In genomic region chr5:107402881-107403280, GRCh38 we compare ENCODE assay signal across 14 cellular contexts.
A peak's percentile ranks its signal among the peaks of the same experiment; 100 is the strongest.
DNase-seq lines count a peak whose midpoint lies in the region; ATAC-seq, FAIRE-seq and TF ChIP-seq lines count a peak whose summit lies in the region.
"Had no signal": no experiment of that assay in that cellular context is flagged by ENCODE, and none has a peak within 500 bp of the region (broad histone marks: within the 10 kb centered on the region; RNA-seq: fewer than 3 reads in every experiment).

No MANE protein-coding gene starts in this region.

- ATAC-seq in WTC11 (no peak), HG02852 (IDR thresholded peaks at IDR 0.05; ENCODE audit: unreplicated experiment) (no peak)
- ATAC-seq: HepG2 had no signal

- H3K27ac Mint-ChIP-seq in WTC11 = no peak overlapping the region

- H3K9me3 Mint-ChIP-seq in WTC11 = no peaks in the 10 kb centered on the region

- H3K4me3 Mint-ChIP-seq in WTC11 = no peak overlapping the region

- no peak for TF ChIP-seq EP300 in esophagus muscularis mucosa (IDR thresholded peaks at IDR 0.05)

- no peaks in the 10 kb centered on the region for H3K9me1 ChIP-seq in keratinocyte (ENCODE audit: control insufficient read depth, extremely low read depth, insufficient read depth, low read length)

- peaks cover 18% of the 10 kb centered on the region for H3K27me3 Mint-ChIP-seq in WTC11 (ENCODE audit: low read depth)

- no peak for TF ChIP-seq POLR2A in esophagus muscularis mucosa (IDR thresholded peaks at IDR 0.05; ENCODE audit: low read depth)

- DNase-seq in Ammon's horn (ENCODE audit: low spot score) (peak; percentile 8), NCI-H187 (lab: John Stamatoyannopoulos, UW) (peak; percentile 44 to 60), WTC11 (ENCODE audit: low spot score) (peak; percentile 34), keratinocyte (ENCODE audit: low read depth, low spot score) (no peak), esophagus muscularis mucosa (ENCODE audit: extremely low spot score) (no peak), NOMO-1 treated with dmso at 0.1 percent for 144 hours (lab: John Stamatoyannopoulos, UW; ENCODE audit: unreplicated experiment) (no peak)
- no peak for DNase-seq in activated CD8-positive, alpha-beta memory T cell treated with anti-CD3 and anti-CD28 coated beads, Interleukin-2, amount 50 U/mL, for 48 hours
- DNase-seq: activated CD4-positive, alpha-beta T cell treated with anti-CD3 and anti-CD28 coated beads for 48 hours; activated gamma-delta T cell treated with Interleukin-2 at 50 U/mL for 16 hours; NCI-H2029 treated with DMSO at 0.1 percent for 48 hours had no signal

- no peak overlapping the region for H3K9ac ChIP-seq in keratinocyte (ENCODE audit: control insufficient read depth, extremely low read depth, insufficient read depth, low read length)

- H3K36me3 Mint-ChIP-seq in WTC11 = no peaks in the 10 kb centered on the region

- H3K4me3 ChIP-seq in keratinocyte (ENCODE audit: control insufficient read depth in 2 of 3, extremely low read depth in 1 of 3, insufficient read depth in 2 of 3, low read depth in 1 of 3, low read length in 3 of 3) = no peak overlapping the region
- H3K4me3 ChIP-seq in esophagus muscularis mucosa = no peak overlapping the region
- H3K4me3 ChIP-seq: thoracic aorta had no signal

- POLR2A ChIA-PET in WTC11 (lab: Charles Lee) = no interaction called here

- H3K4me2 ChIP-seq in keratinocyte (ENCODE audit: control insufficient read depth, extremely low read depth, insufficient read depth, low read depth, low read length) = peak overlapping the region; percentile 39

- dilution Hi-C loops in keratinocyte (cut with MboI; ENCODE audit: extremely low pct_ligation_motif_present, low sequenced_read_pairs) = no loop called here

- peak; percentile 44 for FAIRE-seq in keratinocyte (lab: Jason Lieb, UNC)
- FAIRE-seq: colon, HepG2 had no signal

- intact Hi-C loops in esophagus muscularis mucosa (cut with DNase I) = no loop called here

- H4K20me1 ChIP-seq in keratinocyte (ENCODE audit: control insufficient read depth, extremely low read depth, insufficient read depth, low read length) = no peaks in the 10 kb centered on the region

- H3K4me1 ChIP-seq in keratinocyte (ENCODE audit: control insufficient read depth, extremely low read depth, insufficient read depth, low read length) (peaks cover 19% of the 10 kb centered on the region), esophagus muscularis mucosa (no peaks in the 10 kb centered on the region)

- peak overlapping the region; percentile 54 for H2AFZ ChIP-seq in keratinocyte (ENCODE audit: control insufficient read depth, low read length)

- H3K27ac ChIP-seq in keratinocyte (ENCODE audit: control insufficient read depth, insufficient read depth, low read length) (no peak overlapping the region), esophagus muscularis mucosa (replicated peaks in 1 of 4) (no peak overlapping the region)
- H3K27ac ChIP-seq: thoracic aorta had no signal

- TF ChIP-seq CTCF in WTC11 (IDR thresholded peaks at IDR 0.05) (no peak), keratinocyte (optimal IDR thresholded peaks at IDR 0.05 in 1 of 3, IDR thresholded peaks at IDR 0.05 in 1 of 3, conservative IDR thresholded peaks at IDR 0.05 in 1 of 3; ENCODE audit: extremely low read depth in 1 of 3, insufficient read depth in 2 of 3, low read length in 3 of 3) (no peak), esophagus muscularis mucosa (IDR thresholded peaks at IDR 0.05) (no peak)

- no peaks in the 10 kb centered on the region for H3K79me2 ChIP-seq in keratinocyte (ENCODE audit: control insufficient read depth, insufficient read depth, low read length)

- H3K27me3 ChIP-seq in keratinocyte (ENCODE audit: control insufficient read depth, extremely low read depth, insufficient read depth, low read length) (no peaks in the 10 kb centered on the region), esophagus muscularis mucosa (no peaks in the 10 kb centered on the region)

- H3K4me1 Mint-ChIP-seq in WTC11 = peaks cover 62% of the 10 kb centered on the region

- H3K36me3 ChIP-seq in keratinocyte (ENCODE audit: control insufficient read depth in 2 of 2, extremely low read depth in 1 of 2, insufficient read depth in 2 of 2, low read length in 2 of 2) (no peaks in the 10 kb centered on the region), esophagus muscularis mucosa (no peaks in the 10 kb centered on the region)
- H3K36me3 ChIP-seq: thoracic aorta had no signal

- H3K9me3 ChIP-seq in keratinocyte (ENCODE audit: control insufficient read depth, low read depth, low read length) (no peaks in the 10 kb centered on the region), esophagus muscularis mucosa (no peaks in the 10 kb centered on the region)
- H3K9me3 ChIP-seq: thoracic aorta had no signal

- CTCF ChIA-PET in WTC11 (lab: Charles Lee) = no interaction called here

- 77% methylated on average over 6 of the region's 7 CpGs for WGBS in esophagus muscularis mucosa

TF ChIP-seq in WTC11, 78 proteins besides CTCF, POLR2A, EP300 and RAD21 (continues in another document):
- TF ChIP-seq IRF1 (CRISPR knock-in tag; IDR thresholded peaks at IDR 0.05) (no peak), JAZF1 (CRISPR knock-in tag; IDR thresholded peaks at IDR 0.05) (no peak), E2F1 (CRISPR knock-in tag; IDR thresholded peaks at IDR 0.05) (no peak), ZBTB21 (CRISPR knock-in tag; IDR thresholded peaks at IDR 0.05; ENCODE audit: borderline replicate concordance) (no peak), MLX (CRISPR knock-in tag; IDR thresholded peaks at IDR 0.05) (no peak), HMGXB4 (CRISPR knock-in tag; IDR thresholded peaks at IDR 0.05) (no peak), ZNF512 (CRISPR knock-in tag; IDR thresholded peaks at IDR 0.05; ENCODE audit: borderline replicate concordance) (no peak), FOXP4 (CRISPR knock-in tag; IDR thresholded peaks at IDR 0.05) (0 out of 2 replicates have a peak, but pooled peaks have one; percentile 33), SP1 (CRISPR knock-in tag; conservative IDR thresholded peaks at IDR 0.05) (no peak)

Comparison
In these comparisons a context has a peak if more than half of its experiments do, and no peak if none do; other contexts are left out.
1. DNase-seq: peak in Ammon's horn (single experiment), NCI-H187 (2 of 2) and WTC11 (single experiment); none in keratinocyte (single experiment), activated CD8-positive, alpha-beta memory T cell treated with anti-CD3 and anti-CD28 coated beads, Interleukin-2, amount 50 U/mL, for 48 hours (single experiment), esophagus muscularis mucosa (single experiment) and NOMO-1 treated with dmso at 0.1 percent for 144 hours (single experiment).